9 cellular contexts compared by ENCODE assay signal in the genomic region with DNA sequence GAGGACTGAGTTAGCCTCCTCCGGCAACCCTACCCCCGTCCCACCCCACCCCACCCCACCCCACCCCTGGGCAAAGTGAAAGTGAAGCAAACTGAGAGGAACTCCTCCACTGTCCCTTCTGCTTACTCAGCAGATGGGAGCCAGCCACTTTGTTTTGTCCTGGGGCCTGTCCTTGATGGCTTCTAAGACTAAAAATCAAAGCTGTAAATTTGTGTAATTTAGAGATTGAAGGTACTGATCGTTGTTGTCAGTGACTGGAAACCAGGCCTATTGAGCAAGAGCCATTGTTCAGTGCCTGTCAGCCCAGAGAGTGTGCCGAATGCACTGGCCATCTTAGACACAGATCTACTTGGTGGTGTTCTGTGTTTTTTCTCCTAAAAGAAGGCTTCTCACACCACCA.
A peak's percentile ranks its signal among the peaks of the same experiment; 100 is the strongest.
DNase-seq lines count a peak whose midpoint lies in the region; ATAC-seq, FAIRE-seq and TF ChIP-seq lines count a peak whose summit lies in the region.
"Had no signal": no experiment of that assay in that cellular context is flagged by ENCODE, and none has a peak within 500 bp of the region (broad histone marks: within the 10 kb centered on the region; RNA-seq: fewer than 3 reads in every experiment).

No MANE protein-coding gene starts in this region.

- FAIRE-seq in K562 (lab: Jason Lieb, UNC) (no peak), small intestine (lab: Jason Lieb, UNC) (no peak)

- intact Hi-C loops in K562 (cut with micrococcal nuclease) = no loop called here

- H3K27me3 ChIP-seq in HUES48 (ENCODE audit: control insufficient read depth, insufficient read depth, low read length) (no peaks in the 10 kb centered on the region; the same call in 1 of the 2 replicates), K562 (ENCODE audit: control insufficient read depth in 2 of 2, insufficient read depth in 2 of 2, low read length in 2 of 2) (peaks cover 2 to 8% of the 10 kb centered on the region in 2 experiments; a peak in 2 of 5 replicates), small intestine (ENCODE audit: control insufficient read depth in 2 of 2, insufficient read depth in 2 of 2, low read length in 2 of 2) (no peaks in the 10 kb centered on the region)

- H3K27ac ChIP-seq in HUES48 (ENCODE audit: low read depth, low read length) (peak overlapping the region; percentile 65), K562 (ENCODE audit: extremely low read depth, low read depth, low read length) (no peak overlapping the region), small intestine (ENCODE audit: low read depth in 1 of 2, low read length in 1 of 2) (peak overlapping the region in 1 of 2 donors; percentile 85)

- WGBS in K562 (ENCODE audit: insufficient coverage, low coverage, missing lambda C conversion rate) = 0% methylated on average over 4 of the region's 4 CpGs
- 19 to 22% (median 21%) methylated on average over 4 of the region's 4 CpGs for WGBS in small intestine, 3 donors

- CTCF ChIA-PET in K562 (lab: Yijun Ruan, JAX; ENCODE audit: low intra/inter-chr PET ratio) = no interaction called here

- H2AFZ ChIP-seq in K562 (ENCODE audit: low read depth, low read length) = no peak overlapping the region

- H3K4me1 ChIP-seq in HUES48 (ENCODE audit: control insufficient read depth, insufficient read depth, low read length) = peaks cover 70% of the 10 kb centered on the region
- H3K4me1 ChIP-seq in K562 (replicated peaks in 1 of 2; ENCODE audit: control insufficient read depth in 2 of 2, insufficient read depth in 2 of 2, low read length in 2 of 2) = no peaks in the 10 kb centered on the region
- peaks cover 3 to 6% of the 10 kb centered on the region in 2 donors for H3K4me1 ChIP-seq in small intestine (ENCODE audit: control insufficient read depth in 2 of 2, insufficient read depth in 1 of 2, low read depth in 1 of 2, low read length in 1 of 2)

- H3K9ac ChIP-seq in HUES48 (ENCODE audit: low read depth, low read length) (no peak overlapping the region), K562 (ENCODE audit: insufficient read depth in 1 of 2, low read depth in 2 of 2, low read length in 2 of 2) (no peak overlapping the region)

- DNase-seq in K562 (ENCODE audit: extremely low read depth in 1 of 4, low spot score in 3 of 4) (no peak), islet precursor cell (peak; percentile 84), small intestine (peak; percentile 69), HCEC 1CT (no peak), SKM-1 (lab: John Stamatoyannopoulos, UW; ENCODE audit: unreplicated experiment) (no peak), superior temporal gyrus (ENCODE audit: extremely low spot score) (no peak)
- DNase-seq: NCI-H146 had no signal

- H3K9me1 ChIP-seq in K562 (ENCODE audit: control insufficient read depth, insufficient read depth, low read length) = no peaks in the 10 kb centered on the region

- in situ Hi-C loops in K562 (cut with MboI) = no loop called here

- ATAC-seq in K562 (no peak), HG02970 (IDR thresholded peaks at IDR 0.05; ENCODE audit: low FRiP score, unreplicated experiment) (no peak)

- H3K9me3 ChIP-seq in HUES48 (ENCODE audit: control insufficient read depth, insufficient read depth, low read length) = no peaks in the 10 kb centered on the region
- no peaks in the 10 kb centered on the region for H3K9me3 ChIP-seq in K562 (replicated peaks; ENCODE audit: control insufficient read depth, insufficient read depth, low read depth, low read length)
- no peaks in the 10 kb centered on the region for H3K9me3 ChIP-seq in small intestine (ENCODE audit: control insufficient read depth, low read depth)

- no peak for TF ChIP-seq POLR2A in K562 (conservative IDR thresholded peaks at IDR 0.05)

- no peaks in the 10 kb centered on the region for H4K20me1 ChIP-seq in K562 (replicated peaks; ENCODE audit: control insufficient read depth, insufficient read depth, low read length)

- TF ChIP-seq CTCF in K562 (IDR thresholded peaks at IDR 0.05 in 2 of 3, conservative IDR thresholded peaks at IDR 0.05 in 1 of 3; ENCODE audit: insufficient read depth in 2 of 3, low read depth in 1 of 3, low read length in 3 of 3) = no peak

- no peaks in the 10 kb centered on the region for H3K79me2 ChIP-seq in K562 (ENCODE audit: control insufficient read depth, insufficient read depth, low read length)

- TF ChIP-seq RAD21 in K562 (CRISPR knock-in tag; conservative IDR thresholded peaks at IDR 0.05 in 1 of 2, IDR thresholded peaks at IDR 0.05 in 1 of 2) = no peak

- H3K4me3 ChIP-seq in HUES48 (ENCODE audit: low read depth, low read length) (no peak overlapping the region), K562 (no peak overlapping the region), small intestine (ENCODE audit: low read depth in 1 of 2, low read length in 2 of 2) (no peak overlapping the region)

- H3K36me3 ChIP-seq in HUES48 (ENCODE audit: control insufficient read depth, insufficient read depth, low read length) (no peaks in the 10 kb centered on the region), K562 (ENCODE audit: control insufficient read depth, insufficient read depth, low read length) (no peaks in the 10 kb centered on the region), small intestine (ENCODE audit: control insufficient read depth in 2 of 2, insufficient read depth in 2 of 2, low read length in 2 of 2) (no peaks in the 10 kb centered on the region)

- POLR2A ChIA-PET in K562 (lab: Yijun Ruan, JAX) = interaction anchor here (0.6 kb wide), 1 partner anchor 65 kb away, joined by 3 read pairs; no protein-coding TSS in a partner anchor

- no peak for TF ChIP-seq EP300 in K562 (IDR thresholded peaks at IDR 0.05; ENCODE audit: low read length)

- BruUV-seq in K562 (replicated peaks; lab: Mats Ljungman, UMichigan) = no TSS peak

- H3K4me2 ChIP-seq in K562 (ENCODE audit: insufficient read depth, low read length) = no peak overlapping the region

TF ChIP-seq in K562, 482 proteins besides CTCF, POLR2A, EP300 and RAD21:
- TF ChIP-seq MAFF (IDR thresholded peaks at IDR 0.05; ENCODE audit: low read length) (peak; percentile 15; the same call in 1 of the 2 replicates), MAFK (IDR thresholded peaks at IDR 0.05; ENCODE audit: low read length) (0 out of 2 replicates have a peak, but pooled peaks have one; percentile 23), MAFG (tag; conservative IDR thresholded peaks at IDR 0.05) (0 out of 2 replicates have a peak, but pooled peaks have one; percentile 6), JUNB (CRISPR knock-in tag; conservative IDR thresholded peaks at IDR 0.05) (no peak), ZNF316 (IDR thresholded peaks at IDR 0.05) (peak; percentile 34; the same call in 1 of the 2 replicates), ZNF764 (CRISPR knock-in tag; IDR thresholded peaks at IDR 0.05; ENCODE audit: low read depth) (no peak), SNRNP70 (optimal IDR thresholded peaks at IDR 0.05; ENCODE audit: low read depth, low read length) (no peak)
TF ChIP-seq in K562: peak in this region for 4.

Comparison
In these comparisons a context has a peak if more than half of its experiments do, and no peak if none do; other contexts are left out.
1. DNase-seq: peak in islet precursor cell (single experiment) and small intestine (single experiment); none in K562 (0 of 4), HCEC 1CT (single experiment), SKM-1 (single experiment) and superior temporal gyrus (single experiment).